ENCODE assay signal across 30 cellular contexts in the genomic region with DNA sequence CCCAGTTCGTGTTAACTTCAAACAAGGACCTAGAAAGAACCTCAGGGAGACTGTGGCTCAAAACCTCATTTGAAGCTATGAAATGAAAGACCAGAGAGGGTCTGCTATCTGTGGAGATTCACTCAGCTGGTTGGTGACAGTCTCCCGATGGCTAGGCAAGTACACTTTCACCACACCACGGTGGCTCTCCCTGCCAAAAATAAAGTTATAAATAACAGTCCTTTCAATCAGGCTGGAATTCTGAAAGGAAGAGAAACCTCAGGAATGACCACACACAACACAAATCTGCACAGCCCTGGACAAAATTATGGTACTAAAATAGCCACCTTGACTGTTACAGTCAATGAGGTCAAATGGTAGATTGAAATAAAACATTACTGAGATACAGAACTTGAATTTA.
"Had no signal": no experiment of that assay in that cellular context is flagged by ENCODE, and none has a peak within 500 bp of the region (broad histone marks: within the 10 kb centered on the region; RNA-seq: fewer than 3 reads in every experiment).

No MANE protein-coding gene starts in this region.

- H3K4me1 ChIP-seq: adrenal gland, breast epithelium, foreskin keratinocyte had no signal

- ATAC-seq: activated CD4-positive, alpha-beta T cell treated with anti-CD3 and anti-CD28 coated beads for 36 hours; activated CD8-positive, alpha-beta memory T cell treated with anti-CD3 and anti-CD28 coated beads, Interleukin-2, amount 10 ng/mL, durations not matched to agents 7 days and 5 days; activated CD8-positive, alpha-beta T cell treated with anti-CD3 and anti-CD28 coated beads, Interleukin-2, amount 10 ng/mL, durations not matched to agents 7 days and 5 days; activated naive CD8-positive, alpha-beta T cell treated with anti-CD3 and anti-CD28 coated beads, Interleukin-2, amount 50 U/mL, for 24 hours; effector memory CD8-positive, alpha-beta T cell; foreskin keratinocyte; gastroesophageal sphincter; T-helper 17 cell had no signal

- H3K27me3 ChIP-seq: adrenal gland, breast epithelium, cardiac muscle cell, esophagus muscularis mucosa, gastroesophageal sphincter had no signal

- H3K4me3 ChIP-seq: adrenal gland, breast epithelium, cardiac muscle cell, esophagus muscularis mucosa, gastroesophageal sphincter had no signal

- H3K27ac ChIP-seq: adrenal gland, breast epithelium, cardiac muscle cell, esophagus muscularis mucosa, foreskin keratinocyte, gastroesophageal sphincter had no signal

- DNase-seq: activated CD4-positive, alpha-beta memory T cell treated with anti-CD3 and anti-CD28 coated beads for 36 hours; activated CD4-positive, alpha-beta T cell treated with anti-CD3 and anti-CD28 coated beads for 36 hours; activated CD4-positive, alpha-beta T cell treated with anti-CD3 and anti-CD28 coated beads, Interleukin-2, amount 10 ng/mL, durations not matched to agents 24 days and 14 days; activated CD4-positive, CD25-positive, alpha-beta regulatory T cell; activated CD4-positive, CD25-positive, alpha-beta regulatory T cell treated with anti-CD3 and anti-CD28 coated beads, Interleukin-2, amount 50 U/mL, for 72 hours; activated CD8-positive, alpha-beta memory T cell treated with anti-CD3 and anti-CD28 coated beads, Interleukin-2, amount 10 ng/mL, durations not matched to agents 7 days and 5 days; activated CD8-positive, alpha-beta memory T cell treated with anti-CD3 and anti-CD28 coated beads, Interleukin-2, amount 50 U/mL, for 4 hours; activated CD8-positive, alpha-beta T cell treated with anti-CD3 and anti-CD28 coated beads, Interleukin-2, amount 10 ng/mL, durations not matched to agents 7 days and 5 days; activated effector memory CD4-positive, alpha-beta T cell treated with anti-CD3 and anti-CD28 coated beads, Interleukin-2, amount 50 U/mL, for 16 hours; activated naive CD4-positive, alpha-beta T cell treated with anti-CD3 and anti-CD28 coated beads for 36 hours; activated naive CD8-positive, alpha-beta T cell treated with anti-CD3 and anti-CD28 coated beads for 36 hours; activated naive CD8-positive, alpha-beta T cell treated with anti-CD3 and anti-CD28 coated beads, Interleukin-2, amount 50 U/mL, for 24 hours; activated T-cell treated with anti-CD3 and anti-CD28 coated beads, Interleukin-2, amount 50 U/mL, for 1 hour; activated T-cell treated with anti-CD3 and anti-CD28 coated beads, Interleukin-2, amount 50 U/mL, for 48 hours; adrenal gland; amygdala; aorta; cortex of kidney; dermis blood vessel endothelial cell; effector CD4-positive, alpha-beta T cell; effector memory CD8-positive, alpha-beta T cell; erythroblast; foreskin keratinocyte; T-helper 1 cell; T-helper 17 cell; T1000 had no signal

- H3K36me3 ChIP-seq: adrenal gland, breast epithelium, cardiac muscle cell, esophagus muscularis mucosa, gastroesophageal sphincter had no signal

- H3K9me3 ChIP-seq: adrenal gland, breast epithelium, esophagus muscularis mucosa, gastroesophageal sphincter had no signal
